In genomic region chr2:181682795-181683517, GRCh38 we compare ENCODE assay signal across 9 cellular contexts. TPM values are rescaled to one million over a fixed set of nuclear protein-coding genes. Genes with fewer than 3 reads are reported as not detected.
A peak's percentile ranks its signal among the peaks of the same experiment; 100 is the strongest.
DNase-seq lines count a peak whose midpoint lies in the region; ATAC-seq, FAIRE-seq and TF ChIP-seq lines count a peak whose summit lies in the region.
"Had no signal": no experiment of that assay in that cellular context is flagged by ENCODE, and none has a peak within 500 bp of the region (broad histone marks: within the 10 kb centered on the region; RNA-seq: fewer than 3 reads in every experiment).

No MANE protein-coding gene starts in this region.

- H3K36me3 ChIP-seq in Panc1 (ENCODE audit: control insufficient read depth, insufficient read depth, low read length) (no peaks in the 10 kb centered on the region), endocrine pancreas (ENCODE audit: control insufficient read depth, insufficient read depth, low read length) (peaks cover 8% of the 10 kb centered on the region), trophoblast cell (ENCODE audit: control insufficient read depth in 1 of 2, insufficient read depth in 2 of 2, low read length in 2 of 2) (no peaks in the 10 kb centered on the region), pancreas (no peaks in the 10 kb centered on the region), PC-9 (ENCODE audit: low read depth) (no peaks in the 10 kb centered on the region)

- H3K9ac ChIP-seq in endocrine pancreas (ENCODE audit: control insufficient read depth, insufficient read depth, low read length) = peak overlapping the region; percentile 49
- no peak overlapping the region for H3K9ac ChIP-seq in trophoblast cell (ENCODE audit: low read length)
- H3K9ac ChIP-seq: parathyroid adenoma had no signal

- no peaks in the 10 kb centered on the region for H3K4me1 ChIP-seq in Panc1 (ENCODE audit: control insufficient read depth, insufficient read depth, low read length)
- H3K4me1 ChIP-seq in endocrine pancreas (ENCODE audit: control insufficient read depth, insufficient read depth, low read length) = peaks cover 4% of the 10 kb centered on the region
- H3K4me1 ChIP-seq in trophoblast cell (ENCODE audit: control insufficient read depth in 1 of 2, insufficient read depth in 2 of 2, low read length in 2 of 2) = peaks cover 20 to 32% of the 10 kb centered on the region in 2 experiments
- no peaks in the 10 kb centered on the region for H3K4me1 ChIP-seq in pancreas
- no peaks in the 10 kb centered on the region for H3K4me1 ChIP-seq in PC-9 (replicated peaks; ENCODE audit: insufficient read depth)
- H3K4me1 ChIP-seq: parathyroid adenoma had no signal

- no peak overlapping the region for H4K12ac ChIP-seq in trophoblast cell (ENCODE audit: low read depth, low read length)

- H3K18ac ChIP-seq in trophoblast cell (ENCODE audit: low read length) = no peak overlapping the region

- POLR2A ChIA-PET in Panc1 (lab: Charles Lee) (no interaction called here), PC-9 (lab: Charles Lee; ENCODE audit: unreplicated experiment) (no interaction called here)

- no peak overlapping the region for H2BK5ac ChIP-seq in trophoblast cell (ENCODE audit: low read depth, low read length, poor library complexity)

- H2BK120ac ChIP-seq in trophoblast cell (ENCODE audit: insufficient read depth, low read length, poor library complexity) = no peak overlapping the region

- H3K79me2 ChIP-seq in trophoblast cell (ENCODE audit: control insufficient read depth, insufficient read depth, low read length, poor library complexity) (no peaks in the 10 kb centered on the region), PC-9 (ENCODE audit: low read depth) (no peaks in the 10 kb centered on the region)
- H3K79me2 ChIP-seq: parathyroid adenoma had no signal

- no CpG with 5 or more reads among the region's 42 CpGs for WGBS in trophoblast cell (ENCODE audit: extremely low coverage, insufficient coverage, insufficient read length)
- WGBS in pancreas, 2 donors = 3% methylated on average over 41 to 42 of the region's 42 CpGs

- H3K27ac ChIP-seq in Panc1 (ENCODE audit: low read length) (no peak overlapping the region), trophoblast cell (ENCODE audit: low read depth, low read length) (no peak overlapping the region), pancreas (peak overlapping the region in 1 of 4 donors; percentile 26), PC-9 (no peak overlapping the region)
- H3K27ac ChIP-seq: parathyroid adenoma had no signal

- peaks cover 14% of the 10 kb centered on the region for H3K27me3 ChIP-seq in Panc1 (ENCODE audit: control insufficient read depth, insufficient read depth, low read length)
- H3K27me3 ChIP-seq in endocrine pancreas (ENCODE audit: control insufficient read depth, insufficient read depth, low read length) = no peaks in the 10 kb centered on the region
- H3K27me3 ChIP-seq in trophoblast cell (ENCODE audit: insufficient read depth, low read length) = peaks cover 53% of the 10 kb centered on the region
- H3K27me3 ChIP-seq in pancreas = peaks cover 0 to 68% (median 11%) of the 10 kb centered on the region in 4 donors
- H3K27me3 ChIP-seq in PC-9 (ENCODE audit: insufficient read depth, low read depth) = no peaks in the 10 kb centered on the region

- no peaks in the 10 kb centered on the region for H4K20me1 ChIP-seq in PC-9 (ENCODE audit: insufficient read depth)

- no peak overlapping the region for H2AK5ac ChIP-seq in trophoblast cell (ENCODE audit: low read length)

- no peaks in the 10 kb centered on the region for H3K9me2 ChIP-seq in PC-9 (ENCODE audit: insufficient read depth)

- H2BK12ac ChIP-seq in trophoblast cell (ENCODE audit: low read length) = no peak overlapping the region

- in situ Hi-C loops in Panc1 (cut with HindIII; ENCODE audit: low pct_unique_long_range_greater_than_20kb, low sequenced_read_pairs) = no loop called here

- no peak for FAIRE-seq in pancreas (lab: Jason Lieb, UNC)

- H4K8ac ChIP-seq in trophoblast cell (ENCODE audit: low read depth, low read length) = no peak overlapping the region

- peak; percentile 47 for DNase-seq in GM20000 (ENCODE audit: low spot score)
- DNase-seq in Panc1 (ENCODE audit: low read depth, low spot score) = no peak
- no peak for DNase-seq in trophoblast cell
- no peak for DNase-seq in pancreas
- DNase-seq in PC-9 = no peak

- H3K9me3 ChIP-seq in Panc1 (ENCODE audit: control insufficient read depth, insufficient read depth, low read depth, low read length) (no peaks in the 10 kb centered on the region), endocrine pancreas (ENCODE audit: control insufficient read depth, low read length) (no peaks in the 10 kb centered on the region), trophoblast cell (ENCODE audit: insufficient read depth, low read depth, low read length) (peaks cover 11% of the 10 kb centered on the region), pancreas (no peaks in the 10 kb centered on the region), PC-9 (ENCODE audit: insufficient read depth, low read depth) (no peaks in the 10 kb centered on the region; the same call in 1 of the 2 replicates)

- ATAC-seq in Panc1 (no peak), pancreas (no peak), HG03354 (IDR thresholded peaks at IDR 0.05; ENCODE audit: poor library complexity, severe bottlenecking, unreplicated experiment) (no peak)

- peak overlapping the region; percentile 22 to 43 for H3K4me3 ChIP-seq in Panc1 (ENCODE audit: low read depth in 2 of 2, low read length in 2 of 2)
- H3K4me3 ChIP-seq in endocrine pancreas (ENCODE audit: control insufficient read depth, insufficient read depth, low read length) = peak overlapping the region; percentile 66
- H3K4me3 ChIP-seq in trophoblast cell (ENCODE audit: low read depth, low read length) = no peak overlapping the region
- peak overlapping the region in 1 of 4 donors; percentile 26 for H3K4me3 ChIP-seq in pancreas
- H3K4me3 ChIP-seq in PC-9 = no peak overlapping the region

- CTCF ChIA-PET in Panc1 (lab: Charles Lee) (interaction anchor here (0.6 kb wide), 1 partner anchor 107 kb away, joined by 3 read pairs; no protein-coding TSS in a partner anchor), PC-9 (lab: Charles Lee) (interaction anchor here (0.6 kb wide), 2 partner anchors 90 to 1169 kb away, joined by 6 to 9 read pairs; no protein-coding TSS in a partner anchor)

- no peaks in the 10 kb centered on the region for H3F3A ChIP-seq in PC-9 (ENCODE audit: insufficient read depth, low read depth)

- no peak overlapping the region for H4K91ac ChIP-seq in trophoblast cell (ENCODE audit: low read depth, low read length)

- BruUV-seq in Panc1 (replicated peaks; lab: Mats Ljungman, UMichigan) (no TSS peak), PC-9 (replicated peaks; lab: Mats Ljungman, UMichigan) (no TSS peak)

- H3K79me1 ChIP-seq in trophoblast cell (ENCODE audit: low read length) = peaks cover 5% of the 10 kb centered on the region

- no peak overlapping the region for H3K14ac ChIP-seq in trophoblast cell (ENCODE audit: low read length)

- H2AFZ ChIP-seq in trophoblast cell (ENCODE audit: insufficient read depth, low read length, poor library complexity) = no peak overlapping the region
- H2AFZ ChIP-seq in PC-9 = no peak overlapping the region

- no peak overlapping the region for H3K4ac ChIP-seq in trophoblast cell (ENCODE audit: low read depth, low read length)

- H3K23ac ChIP-seq in trophoblast cell (ENCODE audit: low read length) = no peak overlapping the region

- no peak for TF ChIP-seq CTCF in GM20000 (IDR thresholded peaks at IDR 0.05; ENCODE audit: extremely low read depth, missing control alignments)
- no peak for TF ChIP-seq CTCF in Panc1 (IDR thresholded peaks at IDR 0.05)
- TF ChIP-seq CTCF in pancreas (IDR thresholded peaks at IDR 0.05) = no peak
- TF ChIP-seq CTCF in PC-9 (conservative IDR thresholded peaks at IDR 0.05) = no peak

- peak overlapping the region; percentile 70 for H3K4me2 ChIP-seq in trophoblast cell (ENCODE audit: low read length)
- no peak overlapping the region for H3K4me2 ChIP-seq in PC-9

- intact Hi-C loops in Panc1 (cut with micrococcal nuclease; ENCODE audit: unreplicated experiment) (no loop called here), pancreas (cut with DNase I) (no loop called here), PC-9 (cut with micrococcal nuclease; ENCODE audit: unreplicated experiment) (loop anchor here (10.0 kb wide), 1 partner anchor 578 kb away; no protein-coding TSS in a partner anchor)

RNA-seq across cellular contexts. Expression of gene NEUROD1, which starts 2.6 kb away (rescaled TPM):
- not detected for total RNA-seq in Panc1 (2021; ENCODE audit: unreplicated experiment)
- not detected for polyA plus RNA-seq in Panc1 (2012; ENCODE audit: insufficient read length)
- polyA plus RNA-seq in trophoblast cell (2013) = 0.03 TPM in 2 replicates
- 1 to 10 TPM; 1.4 to 9.1 (median 3.1) TPM for total RNA-seq in pancreas
- polyA plus RNA-seq in pancreas = 10 to 100 TPM in 1 of 2 donors, 1 to 10 TPM in 1; 8.7 to 52.8 TPM
- total RNA-seq in PC-9 (2021) = not detected in 2 replicates
- total RNA-seq: activated naive CD4-positive, alpha-beta T cell treated with anti-CD3 and anti-CD28 coated beads, Interleukin-2, amount 50 U/mL, for 72 hours had no signal

RNA-seq across cellular contexts. Expression of gene CERKL, which starts 26.1 kb away (rescaled TPM):
- total RNA-seq in Panc1 (2021; ENCODE audit: unreplicated experiment) (0.87 TPM), pancreas (1 to 10 TPM in 1 of 6 donors, under 1 TPM in 5; 0.16 to 1.4 (median 0.47) TPM), PC-9 (2021) (1.5 and 1.6 TPM in 2 replicates)
- 0.45 TPM for polyA plus RNA-seq in Panc1 (2012; ENCODE audit: insufficient read length)
- 0.06 and 0.07 TPM in 2 replicates for polyA plus RNA-seq in trophoblast cell (2013)
- polyA plus RNA-seq in pancreas = 1 to 10 TPM in 1 of 2 donors, under 1 TPM in 1; 0.65 to 4.6 TPM
- total RNA-seq: activated naive CD4-positive, alpha-beta T cell treated with anti-CD3 and anti-CD28 coated beads, Interleukin-2, amount 50 U/mL, for 72 hours had no signal

Comparison
In these comparisons a context has a peak if more than half of its experiments do, and no peak if none do; other contexts are left out.
1. H3K4me3 ChIP-seq: peak in Panc1 (2 of 2) and endocrine pancreas (single experiment); none in trophoblast cell (single experiment) and PC-9 (single experiment).